13 cellular contexts compared by ENCODE assay signal in the genomic region with DNA sequence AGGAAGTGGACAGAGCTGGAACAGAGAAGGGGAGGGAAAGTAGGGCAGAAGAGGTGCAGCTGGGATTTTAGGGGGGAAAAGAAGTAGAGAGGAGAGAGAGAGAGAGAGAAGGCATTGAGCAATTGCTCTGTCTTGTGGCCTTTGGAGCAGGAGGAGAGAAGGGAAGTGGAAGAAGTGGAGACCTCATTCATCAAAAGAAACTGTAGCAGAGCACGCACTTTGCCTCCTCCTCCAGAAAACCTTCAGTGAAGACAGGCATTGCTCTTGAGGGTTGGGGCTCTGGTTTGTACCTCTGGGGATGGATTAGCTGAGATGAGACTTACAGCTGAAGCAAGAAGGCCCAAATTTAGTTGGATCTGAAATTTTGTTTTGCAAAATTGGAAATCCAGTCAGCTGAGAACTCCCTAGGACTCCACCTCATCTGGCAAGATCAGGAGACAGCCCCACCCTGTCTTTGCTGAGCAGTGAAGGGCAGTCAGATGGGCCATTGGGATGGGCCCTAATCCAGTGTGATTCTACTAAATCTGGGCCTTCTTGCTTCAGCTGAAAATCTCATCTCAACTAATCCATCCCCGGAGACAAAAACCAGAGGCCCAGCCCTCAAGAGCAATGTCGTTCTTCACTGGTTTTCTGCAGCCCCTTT. TPM values are rescaled to one million over a fixed set of nuclear protein-coding genes. Genes with fewer than 3 reads are reported as not detected.
DNase-seq lines count a peak whose midpoint lies in the region; ATAC-seq and TF ChIP-seq lines count a peak whose summit lies in the region.
"Had no signal": no experiment of that assay in that cellular context is flagged by ENCODE, and none has a peak within 500 bp of the region (broad histone marks: within the 10 kb centered on the region; RNA-seq: fewer than 3 reads in every experiment).

No MANE protein-coding gene starts in this region.

- no peaks in the 10 kb centered on the region for H3K9me3 ChIP-seq in lower lobe of right lung
- H3K9me3 ChIP-seq: right lobe of liver had no signal

- DNase-seq in HL-60 (ENCODE audit: low read depth in 1 of 2, low spot score in 1 of 2) (peak; percentile 46 to 62), amniotic epithelial cell (ENCODE audit: low read depth) (peak; percentile 52), lower lobe of right lung (no peak), stromal cell of bone marrow (ENCODE audit: low read depth) (peak; percentile 45), NCI-H1694 treated with DMSO at 0.1 percent for 48 hours (lab: John Stamatoyannopoulos, UW) (no peak), NCI-H2171 treated with DMSO at 0.1 percent for 48 hours (lab: John Stamatoyannopoulos, UW) (no peak), NCI-H446 (lab: John Stamatoyannopoulos, UW) (no peak)
- DNase-seq: effector CD8-positive, alpha-beta T cell; hypothalamus; NCI-H2171; right lobe of liver had no signal

- intact Hi-C loops in lower lobe of right lung (cut with DNase I), result no loop called here

- H3K4me3 ChIP-seq in HL-60 (replicated peaks; ENCODE audit: insufficient read depth, low read length) (no peak overlapping the region), lower lobe of right lung (no peak overlapping the region)
- H3K4me3 ChIP-seq: right lobe of liver had no signal

- H3K27me3 ChIP-seq in HL-60 (ENCODE audit: insufficient read depth, poor library complexity, severe bottlenecking), result no peaks in the 10 kb centered on the region
- no peaks in the 10 kb centered on the region for H3K27me3 ChIP-seq in lower lobe of right lung (ENCODE audit: low read depth)
- H3K27me3 ChIP-seq: right lobe of liver had no signal

- TF ChIP-seq CTCF in HL-60 (IDR thresholded peaks at IDR 0.05; ENCODE audit: insufficient read depth, low read length) (no peak), lower lobe of right lung (IDR thresholded peaks at IDR 0.05) (no peak)

- H3K36me3 ChIP-seq in lower lobe of right lung, result no peaks in the 10 kb centered on the region
- H3K36me3 ChIP-seq: right lobe of liver had no signal

- no peak overlapping the region for H3K27ac ChIP-seq in HL-60 (replicated peaks)
- peak overlapping the region; percentile 69 for H3K27ac ChIP-seq in lower lobe of right lung
- H3K27ac ChIP-seq: C4-2B, right lobe of liver had no signal

- ATAC-seq in lower lobe of right lung (no peak), HG03460 (IDR thresholded peaks at IDR 0.05; ENCODE audit: unreplicated experiment) (no peak)
- ATAC-seq: right lobe of liver had no signal

- H3K4me1 ChIP-seq in lower lobe of right lung, result peaks cover 12% of the 10 kb centered on the region
- H3K4me1 ChIP-seq: right lobe of liver had no signal

RNA-seq across cellular contexts. Expression of gene CDRT4, which starts 55.7 kb away (rescaled TPM):
- 13.4 TPM for total RNA-seq in lower lobe of right lung

Comparison
In these comparisons a context has a peak if more than half of its experiments do, and no peak if none do; other contexts are left out.
1. DNase-seq: peak in HL-60 (2 of 2), amniotic epithelial cell (single experiment) and stromal cell of bone marrow (single experiment); none in lower lobe of right lung (single experiment), NCI-H1694 treated with DMSO at 0.1 percent for 48 hours (single experiment), NCI-H2171 treated with DMSO at 0.1 percent for 48 hours (single experiment) and NCI-H446 (0 of 2).